1 cellular context compared by ENCODE assay signal in the genomic region with DNA sequence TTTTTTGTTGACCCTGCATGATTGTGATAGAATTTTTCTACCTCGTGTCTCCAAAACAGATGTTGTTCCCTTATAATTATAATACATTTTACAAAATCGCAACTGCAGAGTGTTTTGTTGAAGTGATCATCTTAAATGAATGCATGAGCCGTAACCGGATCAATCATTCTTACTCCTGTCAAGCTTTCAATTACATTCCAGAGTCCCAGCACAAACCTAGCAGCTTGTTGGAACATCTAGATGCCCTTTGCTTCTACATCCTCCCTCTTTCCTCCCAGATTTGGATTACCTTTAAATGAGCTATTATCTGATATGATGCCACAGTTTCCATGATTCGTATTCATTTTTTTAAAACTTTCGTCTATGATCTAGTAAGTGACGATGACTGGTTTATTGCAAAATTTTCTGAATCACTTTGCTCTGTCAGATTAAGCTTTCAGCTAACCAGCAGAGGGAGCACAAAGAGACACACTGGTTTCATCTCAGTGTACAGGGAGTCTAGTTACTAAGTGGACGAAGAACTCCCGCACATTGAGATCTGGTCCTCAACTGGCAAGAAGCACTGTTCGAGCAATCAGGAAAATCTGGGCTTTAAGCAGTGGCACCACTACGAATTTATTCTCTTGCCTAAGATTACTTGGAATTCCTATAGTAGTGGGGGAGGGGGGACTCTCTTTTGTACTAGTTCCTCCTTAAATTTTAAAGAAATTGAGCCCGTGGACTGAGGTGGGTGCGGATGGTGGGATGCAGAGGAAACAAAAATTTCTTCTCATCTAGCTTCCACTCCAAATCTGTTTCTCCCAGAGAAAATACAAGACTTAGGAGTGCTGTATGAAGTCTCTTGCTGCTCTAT.
TF ChIP-seq lines count a peak whose summit lies in the region.

No MANE protein-coding gene starts in this region.

TF ChIP-seq in GM23338, 12 proteins besides CTCF, POLR2A, EP300 and RAD21:
- TF ChIP-seq ZNF462 (CRISPR knock-in tag; IDR thresholded peaks at IDR 0.05) (no peak), NANOG (IDR thresholded peaks at IDR 0.05; ENCODE audit: borderline replicate concordance) (no peak), CREB1 (CRISPR knock-in tag; IDR thresholded peaks at IDR 0.05; ENCODE audit: low read depth) (no peak)
- TF ChIP-seq, protein P1, sequence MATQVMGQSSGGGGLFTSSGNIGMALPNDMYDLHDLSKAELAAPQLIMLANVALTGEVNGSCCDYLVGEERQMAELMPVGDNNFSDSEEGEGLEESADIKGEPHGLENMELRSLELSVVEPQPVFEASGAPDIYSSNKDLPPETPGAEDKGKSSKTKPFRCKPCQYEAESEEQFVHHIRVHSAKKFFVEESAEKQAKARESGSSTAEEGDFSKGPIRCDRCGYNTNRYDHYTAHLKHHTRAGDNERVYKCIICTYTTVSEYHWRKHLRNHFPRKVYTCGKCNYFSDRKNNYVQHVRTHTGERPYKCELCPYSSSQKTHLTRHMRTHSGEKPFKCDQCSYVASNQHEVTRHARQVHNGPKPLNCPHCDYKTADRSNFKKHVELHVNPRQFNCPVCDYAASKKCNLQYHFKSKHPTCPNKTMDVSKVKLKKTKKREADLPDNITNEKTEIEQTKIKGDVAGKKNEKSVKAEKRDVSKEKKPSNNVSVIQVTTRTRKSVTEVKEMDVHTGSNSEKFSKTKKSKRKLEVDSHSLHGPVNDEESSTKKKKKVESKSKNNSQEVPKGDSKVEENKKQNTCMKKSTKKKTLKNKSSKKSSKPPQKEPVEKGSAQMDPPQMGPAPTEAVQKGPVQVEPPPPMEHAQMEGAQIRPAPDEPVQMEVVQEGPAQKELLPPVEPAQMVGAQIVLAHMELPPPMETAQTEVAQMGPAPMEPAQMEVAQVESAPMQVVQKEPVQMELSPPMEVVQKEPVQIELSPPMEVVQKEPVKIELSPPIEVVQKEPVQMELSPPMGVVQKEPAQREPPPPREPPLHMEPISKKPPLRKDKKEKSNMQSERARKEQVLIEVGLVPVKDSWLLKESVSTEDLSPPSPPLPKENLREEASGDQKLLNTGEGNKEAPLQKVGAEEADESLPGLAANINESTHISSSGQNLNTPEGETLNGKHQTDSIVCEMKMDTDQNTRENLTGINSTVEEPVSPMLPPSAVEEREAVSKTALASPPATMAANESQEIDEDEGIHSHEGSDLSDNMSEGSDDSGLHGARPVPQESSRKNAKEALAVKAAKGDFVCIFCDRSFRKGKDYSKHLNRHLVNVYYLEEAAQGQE (IDR thresholded peaks at IDR 0.05; ENCODE audit: unreplicated experiment): no peak
